1 cellular context compared by ENCODE assay signal in the genomic region with DNA sequence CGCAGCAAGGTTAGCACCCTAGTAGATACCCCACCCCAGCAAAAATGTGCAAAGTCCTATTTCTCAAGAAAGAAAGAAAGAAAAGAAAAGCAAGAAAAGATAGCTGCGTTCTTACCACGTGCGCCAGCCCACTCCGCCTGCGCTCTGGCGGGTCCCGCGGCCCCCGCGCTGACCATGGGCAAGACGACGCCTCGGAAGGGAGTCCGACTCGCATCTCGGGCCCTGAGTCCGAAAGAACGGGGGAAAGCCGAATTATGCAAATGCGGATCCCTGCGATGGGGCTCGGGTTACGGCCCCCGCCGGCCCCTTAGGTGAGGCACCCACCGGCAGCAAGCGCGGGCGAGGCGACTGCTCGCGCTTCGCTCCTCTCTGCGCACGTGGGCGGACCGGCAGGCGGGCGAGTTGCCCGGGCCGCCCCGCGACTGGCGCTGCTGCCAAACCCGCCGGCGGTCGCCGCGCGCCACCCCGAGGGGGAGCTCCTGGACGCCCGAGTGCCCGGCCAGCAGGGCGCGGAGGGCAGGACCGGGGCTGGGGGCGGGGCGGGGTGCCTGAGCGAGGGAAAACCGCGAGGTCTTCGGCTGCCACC.
TF ChIP-seq lines count a peak whose summit lies in the region.

No MANE protein-coding gene starts in this region.

TF ChIP-seq in IMR-90, 13 proteins besides CTCF, POLR2A, EP300 and RAD21:
- TF ChIP-seq BHLHE40 (IDR thresholded peaks at IDR 0.05; ENCODE audit: low read depth, low read length) = 0 out of 2 replicates have a peak, but pooled peaks have one; percentile 3
- TF ChIP-seq RFX5 (IDR thresholded peaks at IDR 0.05; ENCODE audit: low read depth, low read length) = no peak
